Comparison of ENCODE assay signal across 8 cellular contexts in genomic region chr14:76050797-76051392, GRCh38.
DNase-seq lines count a peak whose midpoint lies in the region; ATAC-seq and TF ChIP-seq lines count a peak whose summit lies in the region.

No MANE protein-coding gene starts in this region.

- no peaks in the 10 kb centered on the region for H3K9me3 ChIP-seq in neutrophil
- no peaks in the 10 kb centered on the region for H3K9me3 ChIP-seq in tibial nerve

- H3K27me3 ChIP-seq in neutrophil (no peaks in the 10 kb centered on the region), tibial nerve (no peaks in the 10 kb centered on the region)

- no peaks in the 10 kb centered on the region for H3K4me1 ChIP-seq in neutrophil (ENCODE audit: control insufficient read depth in 1 of 2, insufficient read depth in 1 of 2, low read depth in 1 of 2, low read length in 1 of 2)
- H3K4me1 ChIP-seq in tibial nerve, result peaks cover 0 to 15% (median 0%) of the 10 kb centered on the region in 4 donors

- no peak overlapping the region for H3K27ac Mint-ChIP-seq in activated T-cell treated with anti-CD3 and anti-CD28 coated beads, Interleukin-2, amount 50 U/mL, for 72 hours

- H3K4me3 ChIP-seq in fibroblast of pulmonary artery (replicated peaks; ENCODE audit: low read depth, low read length), result no peak overlapping the region
- H3K4me3 ChIP-seq in neutrophil (ENCODE audit: low read depth in 1 of 2, low read length in 1 of 2), result no peak overlapping the region
- no peak overlapping the region for H3K4me3 ChIP-seq in tibial nerve

- no peaks in the 10 kb centered on the region for H3K9me3 Mint-ChIP-seq in activated T-cell treated with anti-CD3 and anti-CD28 coated beads, Interleukin-2, amount 50 U/mL, for 72 hours

- no peak overlapping the region for H3K4me3 Mint-ChIP-seq in activated T-cell treated with anti-CD3 and anti-CD28 coated beads, Interleukin-2, amount 50 U/mL, for 72 hours

- no peak for TF ChIP-seq POLR2A in tibial nerve (IDR thresholded peaks at IDR 0.05)

- H3K27ac ChIP-seq in neutrophil, result no peak overlapping the region
- H3K27ac ChIP-seq in tibial nerve, result no peak overlapping the region

- H3K27me3 Mint-ChIP-seq in activated T-cell treated with anti-CD3 and anti-CD28 coated beads, Interleukin-2, amount 50 U/mL, for 72 hours (ENCODE audit: low read depth), result no peaks in the 10 kb centered on the region

- no peaks in the 10 kb centered on the region for H3K36me3 Mint-ChIP-seq in activated T-cell treated with anti-CD3 and anti-CD28 coated beads, Interleukin-2, amount 50 U/mL, for 72 hours (ENCODE audit: insufficient read depth in 2 of 2)

- H3K36me3 ChIP-seq in neutrophil, result no peaks in the 10 kb centered on the region
- no peaks in the 10 kb centered on the region for H3K36me3 ChIP-seq in tibial nerve

- ATAC-seq in activated T-cell treated with anti-CD3 and anti-CD28 coated beads, Interleukin-2, amount 50 U/mL, for 72 hours (replicated peaks in 1 of 2), result no peak
- ATAC-seq in GM21737 (IDR thresholded peaks at IDR 0.05; ENCODE audit: unreplicated experiment), result no peak

- WGBS in tibial nerve, 2 donors, result 40 to 49% methylated on average over 3 of the region's 3 CpGs

- TF ChIP-seq CTCF in fibroblast of pulmonary artery (IDR thresholded peaks at IDR 0.05; ENCODE audit: low read length, missing control alignments), result peak; percentile 70
- TF ChIP-seq CTCF in neutrophil (IDR thresholded peaks at IDR 0.05), result peak; percentile 52
- peak; percentile 64 to 84 (median 73) for TF ChIP-seq CTCF in tibial nerve (IDR thresholded peaks at IDR 0.05)

- TF ChIP-seq EP300 in tibial nerve (IDR thresholded peaks at IDR 0.05), result no peak

- DNase-seq in COLO829 (ENCODE audit: low spot score) (peak; percentile 67), HT-29 (ENCODE audit: low spot score) (peak; percentile 67), OCI-M1 (lab: John Stamatoyannopoulos, UW) (peak; percentile 74), fibroblast of pulmonary artery (ENCODE audit: low read depth) (peak; percentile 77), tibial nerve (ENCODE audit: low spot score in 2 of 2) (peak; percentile 36 to 82)
- DNase-seq in activated T-cell treated with anti-CD3 and anti-CD28 coated beads, Interleukin-2, amount 50 U/mL, for 72 hours, result peak; percentile 52 to 66

- H3K4me1 Mint-ChIP-seq in activated T-cell treated with anti-CD3 and anti-CD28 coated beads, Interleukin-2, amount 50 U/mL, for 72 hours (ENCODE audit: low read depth), result no peaks in the 10 kb centered on the region
